In the genomic region with DNA sequence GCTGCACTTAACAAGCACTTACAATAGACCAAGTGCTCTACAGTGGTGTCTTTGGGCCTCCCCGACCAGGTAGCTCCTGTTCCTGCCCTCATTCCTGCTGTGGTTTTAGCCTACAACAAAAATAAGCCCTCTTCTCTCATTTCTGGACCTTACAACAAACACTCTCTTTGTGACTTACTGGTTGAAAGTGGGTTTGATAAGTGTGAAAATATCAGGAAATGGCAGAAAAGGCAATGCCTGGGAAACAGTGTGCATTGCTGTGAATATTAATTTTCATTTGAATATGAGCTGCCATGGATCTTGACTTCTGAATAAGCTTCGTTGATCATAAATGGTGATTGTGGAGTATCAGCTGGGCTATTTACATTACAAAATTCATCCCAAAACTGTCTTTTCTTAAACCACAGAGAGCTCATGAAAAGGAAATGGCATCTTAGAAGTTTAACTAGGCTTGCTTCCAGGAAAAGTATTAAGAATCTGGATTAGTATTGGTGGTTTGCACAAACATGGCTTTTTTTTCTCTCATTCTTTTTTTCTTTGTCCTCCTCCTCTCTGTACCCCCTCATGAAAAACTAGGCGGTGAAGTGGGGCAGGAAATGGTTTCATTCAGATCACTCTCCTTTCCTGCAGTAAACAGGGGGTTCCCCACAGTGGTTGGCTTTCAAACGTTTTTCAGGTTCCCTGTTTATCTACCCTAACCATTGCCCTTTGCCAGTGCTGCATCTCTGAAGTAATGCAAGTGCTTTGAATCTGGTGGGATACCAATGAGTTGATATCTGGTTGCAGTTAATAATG, we compare ENCODE assay signal across 8 cellular contexts. TPM values are rescaled to one million over a fixed set of nuclear protein-coding genes. Genes with fewer than 3 reads are reported as not detected.
DNase-seq lines count a peak whose midpoint lies in the region; ATAC-seq and TF ChIP-seq lines count a peak whose summit lies in the region.

No MANE protein-coding gene starts in this region.

- H3K27ac Mint-ChIP-seq in Calu3 (ENCODE audit: unreplicated experiment) = no peak overlapping the region

- H3K9me3 Mint-ChIP-seq in Calu3 (ENCODE audit: low read depth, unreplicated experiment) = no peaks in the 10 kb centered on the region

- ATAC-seq in HG02798 (IDR thresholded peaks at IDR 0.05; ENCODE audit: poor library complexity, unreplicated experiment) (peak; percentile 96), Right ventricle myocardium superior (ENCODE audit: poor library complexity) (no peak)

- H3K4me1 Mint-ChIP-seq in Calu3 (ENCODE audit: low read depth, unreplicated experiment) = no peaks in the 10 kb centered on the region

- no peak overlapping the region for H3K4me3 Mint-ChIP-seq in Calu3 (ENCODE audit: low read depth, unreplicated experiment)

- peak overlapping the region; percentile 20; the same call in 1 of the 2 replicates for H3K4me3 ChIP-seq in SK-N-MC

- peaks cover 12% of the 10 kb centered on the region; the same call in 1 of the 2 replicates for H3K36me3 ChIP-seq in SK-N-MC (ENCODE audit: insufficient read depth, low read length)

- no TSS peak for BruUV-seq in Calu3 (replicated peaks; lab: Mats Ljungman, UMichigan)

- intact Hi-C loops in Calu3 (cut with micrococcal nuclease; ENCODE audit: unreplicated experiment) = no loop called here
- intact Hi-C loops in Right ventricle myocardium superior (cut with DNase I) = no loop called here

- H3K27me3 Mint-ChIP-seq in Calu3 (ENCODE audit: unreplicated experiment) = peaks cover 11% of the 10 kb centered on the region

- H3K9ac ChIP-seq in SK-N-MC (ENCODE audit: insufficient read length) = no peak overlapping the region

- H3K9me3 ChIP-seq in SK-N-MC (ENCODE audit: low read depth, low read length) = no peaks in the 10 kb centered on the region

- H3K36me3 Mint-ChIP-seq in Calu3 (ENCODE audit: insufficient read depth, unreplicated experiment) = no peaks in the 10 kb centered on the region

- CTCF ChIA-PET in Calu3 (lab: Charles Lee) = no interaction called here

- peak; percentile 22 for DNase-seq in activated CD4-positive, alpha-beta T cell treated with anti-CD3 and anti-CD28 coated beads for 48 hours
- DNase-seq in activated CD4-positive, alpha-beta T cell treated with anti-CD3 and anti-CD28 coated beads for 1 hour = no peak
- peak; percentile 52 for DNase-seq in SK-N-MC (ENCODE audit: low read depth, low spot score)
- DNase-seq in stimulated activated CD8-positive, alpha-beta memory T cell treated with anti-CD3 and anti-CD28 coated beads, Interleukin-4, amount 100 ng/mL, for 48 hours = peak; percentile 47
- DNase-seq in Calu3 = no peak
- no peak for DNase-seq in Right ventricle myocardium superior
- DNase-seq in medulla oblongata (ENCODE audit: extremely low spot score) = no peak

- TF ChIP-seq CTCF in Calu3 (IDR thresholded peaks at IDR 0.05; ENCODE audit: unreplicated experiment) = no peak

- H3K27ac ChIP-seq in SK-N-MC = peak overlapping the region; percentile 52; the same call in 1 of the 2 replicates

RNA-seq across cellular contexts. Expression of a gene that starts 29.5 kb away (rescaled TPM):
- 0.21 and 0.66 TPM in 2 replicates for total RNA-seq in Calu3 (2022)
- total RNA-seq in Right ventricle myocardium superior = 3.7 TPM

RNA-seq across cellular contexts. Expression of a gene that starts 55.2 kb away (rescaled TPM):
- total RNA-seq in Calu3 (2022) (21.5 and 22.9 TPM in 2 replicates), Right ventricle myocardium superior (20.1 TPM)

Comparison
In these comparisons a context has a peak if more than half of its experiments do, and no peak if none do; other contexts are left out.
1. DNase-seq: peak in activated CD4-positive, alpha-beta T cell treated with anti-CD3 and anti-CD28 coated beads for 48 hours (single experiment), SK-N-MC (single experiment) and stimulated activated CD8-positive, alpha-beta memory T cell treated with anti-CD3 and anti-CD28 coated beads, Interleukin-4, amount 100 ng/mL, for 48 hours (single experiment); none in activated CD4-positive, alpha-beta T cell treated with anti-CD3 and anti-CD28 coated beads for 1 hour (single experiment), Calu3 (single experiment), Right ventricle myocardium superior (single experiment) and medulla oblongata (single experiment).